In genomic region chr6:148445116-148445515, GRCh38 we compare ENCODE assay signal across 1 cellular context.
TF ChIP-seq lines count a peak whose summit lies in the region.

No MANE protein-coding gene starts in this region.

TF ChIP-seq in GM23338, 12 proteins besides CTCF, POLR2A, EP300 and RAD21 (continued from another document):
- TF ChIP-seq ZNF462 (CRISPR knock-in tag; IDR thresholded peaks at IDR 0.05) (no peak), NANOG (IDR thresholded peaks at IDR 0.05; ENCODE audit: borderline replicate concordance) (no peak), CREB1 (CRISPR knock-in tag; IDR thresholded peaks at IDR 0.05; ENCODE audit: low read depth) (no peak), EZH2phosphoT487 (IDR thresholded peaks at IDR 0.05; ENCODE audit: unreplicated experiment) (no peak), REST (IDR thresholded peaks at IDR 0.05; ENCODE audit: unreplicated experiment) (no peak)
